In the genomic region with DNA sequence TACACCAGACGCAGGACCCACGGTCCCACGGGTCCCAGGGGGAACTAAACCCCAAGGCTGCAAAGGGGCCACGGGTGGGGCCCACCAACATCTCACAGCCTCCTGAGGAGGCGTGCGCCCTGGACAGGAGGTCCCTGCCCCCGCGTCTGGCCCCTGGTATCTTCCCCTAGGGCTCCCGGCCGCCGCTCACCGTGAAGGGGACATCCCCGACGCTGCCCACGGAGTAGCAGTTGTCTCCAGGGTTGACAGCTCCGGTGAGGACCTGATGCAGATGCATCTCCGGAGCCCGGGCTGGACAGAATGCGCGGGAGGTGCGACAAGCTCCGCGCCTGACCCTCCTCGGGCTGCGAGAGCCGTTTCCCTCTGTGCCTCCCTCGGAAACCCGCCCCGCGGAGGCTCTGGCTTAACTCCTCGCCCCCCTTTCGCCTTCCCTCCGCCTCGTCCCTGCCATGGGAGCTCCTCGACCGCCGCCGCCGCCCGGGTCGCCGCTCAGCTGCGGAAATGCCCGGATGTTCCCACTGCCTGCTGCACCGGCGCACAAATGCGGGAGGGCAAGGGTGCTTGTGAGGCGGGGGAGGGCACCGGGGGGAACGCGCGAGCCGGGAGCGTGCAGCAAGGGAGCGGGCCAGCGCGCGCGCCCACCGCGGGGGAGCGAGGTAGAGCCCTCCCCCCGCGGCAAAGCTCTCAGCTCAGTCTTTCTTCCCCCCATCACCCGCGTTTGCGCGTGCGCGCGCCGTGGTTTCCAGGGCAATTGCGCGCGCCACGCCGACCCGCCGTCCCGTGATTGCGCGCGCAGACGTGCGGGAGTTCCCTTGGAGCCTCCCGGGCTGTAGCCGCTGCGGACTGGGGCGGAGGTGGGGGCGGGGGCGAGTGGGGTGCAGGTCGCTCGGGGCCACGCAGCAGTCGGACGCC, we compare ENCODE assay signal across 8 cellular contexts. TPM values are rescaled to one million over a fixed set of nuclear protein-coding genes. Genes with fewer than 3 reads are reported as not detected.
DNase-seq lines count a peak whose midpoint lies in the region; ATAC-seq and TF ChIP-seq lines count a peak whose summit lies in the region.

A gene with protein sequence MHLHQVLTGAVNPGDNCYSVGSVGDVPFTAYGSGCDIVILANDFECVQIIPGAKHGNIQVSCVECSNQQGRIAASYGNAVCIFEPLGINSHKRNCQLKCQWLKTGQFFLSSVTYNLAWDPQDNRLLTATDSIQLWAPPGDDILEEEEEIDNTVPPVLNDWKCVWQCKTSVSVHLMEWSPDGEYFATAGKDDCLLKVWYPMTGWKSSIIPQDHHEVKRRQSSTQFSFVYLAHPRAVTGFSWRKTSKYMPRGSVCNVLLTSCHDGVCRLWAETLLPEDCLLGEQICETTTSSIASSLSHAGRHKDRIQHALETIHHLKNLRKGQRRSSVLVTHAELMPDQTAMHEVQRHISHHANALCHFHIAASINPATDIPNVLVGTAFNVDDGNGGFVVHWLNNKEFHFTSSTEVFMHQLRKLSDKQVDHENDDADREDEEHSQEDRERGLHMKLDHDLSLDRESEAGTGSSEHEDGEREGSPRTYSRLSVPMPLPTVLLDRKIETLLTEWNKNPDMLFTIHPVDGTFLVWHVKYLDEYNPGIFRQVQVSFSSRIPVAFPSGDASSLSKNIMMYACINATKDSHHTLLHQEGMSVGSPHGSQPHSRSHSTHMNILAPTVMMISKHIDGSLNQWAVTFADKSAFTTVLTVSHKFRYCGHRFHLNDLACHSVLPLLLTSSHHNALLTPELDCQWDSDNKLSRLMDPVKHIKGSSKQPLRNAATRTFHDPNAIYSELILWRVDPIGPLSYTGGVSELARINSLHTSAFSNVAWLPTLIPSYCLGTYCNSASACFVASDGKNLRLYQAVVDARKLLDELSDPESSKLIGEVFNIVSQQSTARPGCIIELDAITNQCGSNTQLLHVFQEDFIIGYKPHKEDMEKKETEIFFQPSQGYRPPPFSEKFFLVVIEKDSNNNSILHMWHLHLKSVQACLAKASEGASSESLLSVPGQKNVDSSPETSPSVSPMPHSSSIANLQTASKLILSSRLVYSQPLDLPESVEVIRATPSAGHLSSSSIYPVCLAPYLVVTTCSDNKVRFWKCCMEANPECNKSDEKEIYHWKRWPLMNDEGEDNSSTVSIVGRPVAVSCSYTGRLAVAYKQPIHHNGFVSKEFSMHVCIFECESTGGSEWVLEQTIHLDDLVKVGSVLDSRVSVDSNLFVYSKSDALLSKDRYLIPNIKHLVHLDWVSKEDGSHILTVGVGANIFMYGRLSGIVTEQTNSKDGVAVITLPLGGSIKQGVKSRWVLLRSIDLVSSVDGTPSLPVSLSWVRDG (N-terminal part only) (minus strand): TSS at position 503 of the 912 bp plus-strand sequence. CDS start 226 bp downstream, at position 277.

- no peaks in the 10 kb centered on the region for H3K27me3 ChIP-seq in rectal smooth muscle tissue (ENCODE audit: control insufficient read depth, insufficient read depth, low read length)
- no peaks in the 10 kb centered on the region for H3K27me3 ChIP-seq in vagina

- peaks cover 55% of the 10 kb centered on the region for H3K27me3 Mint-ChIP-seq in T-helper 2 cell treated with Interferon-gamma antibody and Interleukin-4, amounts not matched to agents 5 μg/mL and 100 μg/mL, for 36 hours (ENCODE audit: low read depth)

- H3K9me3 ChIP-seq in vagina, result no peaks in the 10 kb centered on the region

- no peaks in the 10 kb centered on the region for H3K36me3 Mint-ChIP-seq in T-helper 2 cell treated with Interferon-gamma antibody and Interleukin-4, amounts not matched to agents 5 μg/mL and 100 μg/mL, for 36 hours (ENCODE audit: low read depth)

- peak; percentile 66 for DNase-seq in GM04504 (ENCODE audit: low read depth)
- DNase-seq in NCI-H1417 treated with DMSO at 0.1 percent for 48 hours (lab: John Stamatoyannopoulos, UW), result peak; percentile 46
- peak; percentile 65 for DNase-seq in T-helper 2 cell treated with Interferon-gamma antibody and Interleukin-4, amounts not matched to agents 5 μg/mL and 100 μg/mL, for 36 hours (ENCODE audit: low spot score)
- peak; percentile 94 for DNase-seq in astrocyte of the hippocampus (ENCODE audit: low read depth, low spot score)
- peak; percentile 91 for DNase-seq in hepatic stellate cell (ENCODE audit: low spot score)
- no peak for DNase-seq in vagina (ENCODE audit: extremely low spot score in 2 of 2)

- peak within 1 kb of the TSS; percentile 80 for H3K27ac ChIP-seq in rectal smooth muscle tissue (ENCODE audit: low read depth, low read length)
- peak within 1 kb of the TSS; percentile 64 for H3K27ac ChIP-seq in vagina

- H3K27ac Mint-ChIP-seq in T-helper 2 cell treated with Interferon-gamma antibody and Interleukin-4, amounts not matched to agents 5 μg/mL and 100 μg/mL, for 36 hours, result peak within 1 kb of the TSS; percentile 39

- H3K4me3 ChIP-seq in rectal smooth muscle tissue (ENCODE audit: low read length) (peak within 1 kb of the TSS; percentile 90), vagina (peak within 1 kb of the TSS; percentile 54 to 79)

- ATAC-seq in HG02588 (IDR thresholded peaks at IDR 0.05; ENCODE audit: unreplicated experiment), result peak; percentile 55

- TF ChIP-seq CTCF in vagina (IDR thresholded peaks at IDR 0.05), result no peak

- H3K36me3 ChIP-seq in rectal smooth muscle tissue (ENCODE audit: control insufficient read depth, insufficient read depth, low read length) (no peaks in the 10 kb centered on the region), vagina (no peaks in the 10 kb centered on the region)

- H3K9me3 Mint-ChIP-seq in T-helper 2 cell treated with Interferon-gamma antibody and Interleukin-4, amounts not matched to agents 5 μg/mL and 100 μg/mL, for 36 hours, result no peaks in the 10 kb centered on the region

- H3K9ac ChIP-seq in rectal smooth muscle tissue (ENCODE audit: low read length), result peak within 1 kb of the TSS; percentile 80

- TF ChIP-seq POLR2A in vagina (IDR thresholded peaks at IDR 0.05), result no peak

- H3K4me1 ChIP-seq in rectal smooth muscle tissue (ENCODE audit: control insufficient read depth, insufficient read depth, low read length) (peaks cover 5% of the 10 kb centered on the region), vagina (peaks cover 23% of the 10 kb centered on the region)

- peaks cover 9% of the 10 kb centered on the region for H3K4me1 Mint-ChIP-seq in T-helper 2 cell treated with Interferon-gamma antibody and Interleukin-4, amounts not matched to agents 5 μg/mL and 100 μg/mL, for 36 hours (ENCODE audit: low read depth)

- peak within 1 kb of the TSS; percentile 84 for H3K4me3 Mint-ChIP-seq in T-helper 2 cell treated with Interferon-gamma antibody and Interleukin-4, amounts not matched to agents 5 μg/mL and 100 μg/mL, for 36 hours

- intact Hi-C loops in vagina (cut with DNase I), result no loop called here

RNA-seq across cellular contexts. Expression of the gene that starts here (rescaled TPM):
- 23.6 TPM for total RNA-seq in vagina

Comparison
In these comparisons a context has a peak if more than half of its experiments do, and no peak if none do; other contexts are left out.
1. DNase-seq: peak in GM04504 (single experiment), NCI-H1417 treated with DMSO at 0.1 percent for 48 hours (single experiment), T-helper 2 cell treated with Interferon-gamma antibody and Interleukin-4, amounts not matched to agents 5 μg/mL and 100 μg/mL, for 36 hours (single experiment), astrocyte of the hippocampus (single experiment) and hepatic stellate cell (single experiment); none in vagina (0 of 2).